Comparison of ENCODE assay signal across 1 cellular context in the genomic region with DNA sequence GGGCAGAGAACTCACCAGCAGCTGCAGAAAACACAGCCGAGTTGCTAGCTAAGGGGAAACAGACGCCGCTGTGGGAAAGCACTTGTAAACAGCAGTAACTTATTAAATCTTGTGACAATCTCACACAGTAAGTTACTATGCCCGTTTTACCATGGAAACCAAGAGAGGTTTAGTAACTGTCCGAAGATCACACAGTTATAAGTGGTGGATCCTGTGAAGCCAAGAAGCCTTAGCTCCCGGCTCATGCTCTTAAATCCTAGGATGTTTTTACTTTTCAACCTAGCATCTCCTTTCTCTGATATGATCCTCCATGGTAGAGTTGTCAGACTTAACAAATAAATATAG.
TF ChIP-seq lines count a peak whose summit lies in the region.

No MANE protein-coding gene starts in this region.

TF ChIP-seq in liver, 16 proteins besides CTCF, POLR2A, EP300 and RAD21:
- TF ChIP-seq, protein P1, sequence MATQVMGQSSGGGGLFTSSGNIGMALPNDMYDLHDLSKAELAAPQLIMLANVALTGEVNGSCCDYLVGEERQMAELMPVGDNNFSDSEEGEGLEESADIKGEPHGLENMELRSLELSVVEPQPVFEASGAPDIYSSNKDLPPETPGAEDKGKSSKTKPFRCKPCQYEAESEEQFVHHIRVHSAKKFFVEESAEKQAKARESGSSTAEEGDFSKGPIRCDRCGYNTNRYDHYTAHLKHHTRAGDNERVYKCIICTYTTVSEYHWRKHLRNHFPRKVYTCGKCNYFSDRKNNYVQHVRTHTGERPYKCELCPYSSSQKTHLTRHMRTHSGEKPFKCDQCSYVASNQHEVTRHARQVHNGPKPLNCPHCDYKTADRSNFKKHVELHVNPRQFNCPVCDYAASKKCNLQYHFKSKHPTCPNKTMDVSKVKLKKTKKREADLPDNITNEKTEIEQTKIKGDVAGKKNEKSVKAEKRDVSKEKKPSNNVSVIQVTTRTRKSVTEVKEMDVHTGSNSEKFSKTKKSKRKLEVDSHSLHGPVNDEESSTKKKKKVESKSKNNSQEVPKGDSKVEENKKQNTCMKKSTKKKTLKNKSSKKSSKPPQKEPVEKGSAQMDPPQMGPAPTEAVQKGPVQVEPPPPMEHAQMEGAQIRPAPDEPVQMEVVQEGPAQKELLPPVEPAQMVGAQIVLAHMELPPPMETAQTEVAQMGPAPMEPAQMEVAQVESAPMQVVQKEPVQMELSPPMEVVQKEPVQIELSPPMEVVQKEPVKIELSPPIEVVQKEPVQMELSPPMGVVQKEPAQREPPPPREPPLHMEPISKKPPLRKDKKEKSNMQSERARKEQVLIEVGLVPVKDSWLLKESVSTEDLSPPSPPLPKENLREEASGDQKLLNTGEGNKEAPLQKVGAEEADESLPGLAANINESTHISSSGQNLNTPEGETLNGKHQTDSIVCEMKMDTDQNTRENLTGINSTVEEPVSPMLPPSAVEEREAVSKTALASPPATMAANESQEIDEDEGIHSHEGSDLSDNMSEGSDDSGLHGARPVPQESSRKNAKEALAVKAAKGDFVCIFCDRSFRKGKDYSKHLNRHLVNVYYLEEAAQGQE (IDR thresholded peaks at IDR 0.05): peak; percentile 2
- peak; percentile 5 for TF ChIP-seq YY1 (IDR thresholded peaks at IDR 0.05)
- TF ChIP-seq EGR1 (IDR thresholded peaks at IDR 0.05; ENCODE audit: low read depth in 2 of 2): no peak
